25 cellular contexts compared by ENCODE assay signal in the genomic region with DNA sequence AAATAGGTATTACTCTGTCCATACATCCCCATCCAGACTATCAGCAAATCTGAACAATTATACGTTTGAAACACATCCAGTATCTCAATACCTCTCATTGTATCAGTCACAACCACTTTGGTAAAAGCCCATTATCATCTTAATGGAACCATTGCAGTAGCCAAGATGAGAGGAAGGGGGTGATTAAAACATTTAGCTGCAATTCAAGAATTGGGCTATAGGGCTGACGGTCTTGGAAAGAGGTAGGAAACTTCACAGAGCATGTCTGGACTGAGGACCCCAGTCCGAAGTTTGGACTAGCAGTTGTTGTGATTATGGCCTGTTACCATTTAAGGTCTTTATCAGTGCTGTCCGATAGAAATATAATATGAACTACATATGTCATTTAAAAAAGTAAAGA.
"Had no signal": no experiment of that assay in that cellular context is flagged by ENCODE, and none has a peak within 500 bp of the region (broad histone marks: within the 10 kb centered on the region; RNA-seq: fewer than 3 reads in every experiment).

No MANE protein-coding gene starts in this region.

- H3K27me3 ChIP-seq: gastroesophageal sphincter, heart left ventricle, neutrophil, pancreas, right lobe of liver, suprapubic skin, transverse colon, upper lobe of right lung, uterus had no signal

- H3K4me1 ChIP-seq: lower lobe of right lung, pancreas, right lobe of liver, suprapubic skin, upper lobe of right lung, uterus had no signal

- DNase-seq: dermis blood vessel endothelial cell; effector memory CD8-positive, alpha-beta T cell; foreskin fibroblast; heart left ventricle; hippocampal formation; left ventricle myocardium superior; lower lobe of right lung; natural killer cell; pancreas; right lobe of liver; small intestine; stimulated activated CD4-positive, alpha-beta T cell treated with anti-CD3 and anti-CD28 coated beads, Interleukin-15, amount 100 ng/mL, for 24 hours; stimulated activated CD4-positive, alpha-beta T cell treated with anti-CD3 and anti-CD28 coated beads, Interleukin-2, amount 100 ng/mL, for 48 hours; stimulated activated naive CD4-positive, alpha-beta T cell; stimulated activated naive CD8-positive, alpha-beta T cell treated with anti-CD3 and anti-CD28 coated beads, Interleukin-15, amount 100 ng/mL, for 72 hours; transverse colon; upper lobe of right lung; uterus had no signal

- ATAC-seq: effector memory CD8-positive, alpha-beta T cell; esophagus mucosa; gastroesophageal sphincter; heart left ventricle; left ventricle myocardium superior; lower lobe of right lung; natural killer cell; pancreas; right lobe of liver; stimulated activated naive CD8-positive, alpha-beta T cell treated with anti-CD3 and anti-CD28 coated beads, Interleukin-15, amount 100 ng/mL, for 72 hours; upper lobe of right lung had no signal

- H3K36me3 Mint-ChIP-seq: natural killer cell had no signal

- H3K4me3 Mint-ChIP-seq: effector memory CD8-positive, alpha-beta T cell; memory B cell; natural killer cell; stimulated activated naive CD8-positive, alpha-beta T cell treated with anti-CD3 and anti-CD28 coated beads, Interleukin-15, amount 100 ng/mL, for 72 hours had no signal

- H3K27me3 Mint-ChIP-seq: effector memory CD8-positive, alpha-beta T cell; memory B cell; stimulated activated naive CD8-positive, alpha-beta T cell treated with anti-CD3 and anti-CD28 coated beads, Interleukin-15, amount 100 ng/mL, for 72 hours had no signal

- H3K27ac ChIP-seq: coronary artery, epithelial cell of prostate, heart left ventricle, lower lobe of right lung, neutrophil, pancreas, right lobe of liver, suprapubic skin, upper lobe of right lung, uterus had no signal

- H3K27ac Mint-ChIP-seq: effector memory CD8-positive, alpha-beta T cell; natural killer cell; stimulated activated naive CD8-positive, alpha-beta T cell treated with anti-CD3 and anti-CD28 coated beads, Interleukin-15, amount 100 ng/mL, for 72 hours had no signal

- H3K9me3 ChIP-seq: suprapubic skin, uterus had no signal

- H3K36me3 ChIP-seq: gastroesophageal sphincter, heart left ventricle, lower lobe of right lung, neutrophil, pancreas, right lobe of liver, suprapubic skin, transverse colon, upper lobe of right lung, uterus had no signal

- H3K4me3 ChIP-seq: coronary artery, gastroesophageal sphincter, heart left ventricle, lower lobe of right lung, pancreas, right lobe of liver, suprapubic skin, transverse colon, upper lobe of right lung, uterus had no signal

- H3K9me3 Mint-ChIP-seq: effector memory CD8-positive, alpha-beta T cell; natural killer cell had no signal
